ENCODE assay signal across 8 cellular contexts in the genomic region with DNA sequence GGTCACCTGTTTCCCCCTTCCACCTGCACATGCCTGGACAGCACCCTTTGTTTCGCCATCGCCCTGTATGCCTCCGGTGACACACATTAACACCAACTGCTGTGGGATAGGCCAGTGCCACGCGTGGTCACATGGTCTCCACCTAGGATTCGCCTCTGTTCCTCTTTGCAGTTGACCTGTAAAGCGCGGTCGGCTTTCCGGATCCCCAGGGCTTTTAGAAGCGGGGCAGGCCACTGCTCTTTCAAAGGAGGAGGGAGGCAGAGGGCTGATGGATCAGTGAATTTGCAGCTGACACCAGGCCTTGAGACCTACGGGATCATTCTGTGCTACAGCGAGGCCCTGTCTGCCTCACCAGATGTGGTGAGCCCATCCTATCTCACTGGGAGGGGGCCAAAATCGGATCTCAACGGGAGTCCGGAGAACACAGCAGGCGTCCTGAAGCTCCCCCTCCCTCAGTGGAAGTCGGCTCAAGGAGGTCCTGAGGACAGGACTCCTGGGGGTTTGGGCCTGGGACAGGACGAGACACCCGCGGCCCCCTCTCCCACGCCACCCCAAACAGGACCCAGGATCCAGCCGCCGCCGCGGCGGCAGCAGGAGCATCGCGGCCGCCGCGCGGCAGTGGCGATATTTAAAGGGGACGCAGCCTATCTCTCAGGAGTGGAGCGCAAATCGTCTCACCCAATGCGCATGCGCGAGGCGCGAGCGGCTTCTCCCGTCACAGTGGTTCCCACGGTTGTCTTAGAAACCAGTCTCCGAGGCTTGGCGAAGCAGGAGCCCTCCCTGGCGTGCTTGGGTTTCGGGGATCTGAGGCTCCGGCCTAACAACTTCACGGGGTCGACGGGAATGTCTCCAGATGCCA.
A peak's percentile ranks its signal among the peaks of the same experiment; 100 is the strongest.
DNase-seq lines count a peak whose midpoint lies in the region; ATAC-seq, FAIRE-seq and TF ChIP-seq lines count a peak whose summit lies in the region.
"Not testable (repeated sequence)": the region's sequence is repeated elsewhere in the genome, so short reads cannot be mapped to it uniquely, and the experiment has no call there.

No MANE protein-coding gene starts in this region.

- not testable (repeated sequence) for FAIRE-seq in kidney (lab: Jason Lieb, UNC)

- not testable (repeated sequence) for H3K9me3 ChIP-seq in DND-41 (ENCODE audit: insufficient read depth, low read length, severe bottlenecking); Loucy (ENCODE audit: insufficient read depth, low read depth, low read length); duodenal mucosa (ENCODE audit: control insufficient read depth in 1 of 2, low read length in 2 of 2); kidney (ENCODE audit: control insufficient read depth in 1 of 2, low read length in 2 of 2)

- not testable (repeated sequence) for H3K9me3 Mint-ChIP-seq in T-helper 1 cell treated with Interleukin-12 subunit alpha and Interleukin-12 subunit beta and Interleukin-4 antibody, amounts not matched to agents 30 μg/mL and 1 μg/mL, for 36 hours; activated T-helper 17 cell treated with anti-CD3 and anti-CD28 coated beads, Interleukin-2, amount 50 U/mL, for 72 hours
- peaks cover 13 to 36% of the 10 kb centered on the region in 2 donors for H3K9me3 Mint-ChIP-seq in stimulated activated naive CD8-positive, alpha-beta T cell treated with anti-CD3 and anti-CD28 coated beads, Interleukin-15, amount 100 ng/mL, for 72 hours

- H3F3A ChIP-seq in Loucy (ENCODE audit: low read depth), result not testable (repeated sequence)

- H3K27ac ChIP-seq in DND-41 (ENCODE audit: low read length) (peak overlapping the region; percentile 92), kidney (ENCODE audit: low read depth in 2 of 2, low read length in 2 of 2) (peak overlapping the region in 1 of 2 donors; percentile 48)
- not testable (repeated sequence) for H3K27ac ChIP-seq in duodenal mucosa (ENCODE audit: low read depth, low read length)

- ATAC-seq in DND-41 (ENCODE audit: insufficient read depth, low read depth), result peak; percentile 86
- peak; percentile 56 for ATAC-seq in activated T-helper 17 cell treated with anti-CD3 and anti-CD28 coated beads, Interleukin-2, amount 50 U/mL, for 72 hours (replicated peaks)
- peak; percentile 78 for ATAC-seq in stimulated activated naive CD8-positive, alpha-beta T cell treated with anti-CD3 and anti-CD28 coated beads, Interleukin-15, amount 100 ng/mL, for 72 hours

- DNase-seq in DND-41 (peak; percentile 94), kidney (peak; percentile 92)
- not testable (repeated sequence) for DNase-seq in skeletal muscle cell (ENCODE audit: low read depth)
- DNase-seq in stimulated activated naive CD8-positive, alpha-beta T cell treated with anti-CD3 and anti-CD28 coated beads, Interleukin-15, amount 100 ng/mL, for 72 hours, result peak; percentile 42 to 88

- H3K9me2 ChIP-seq in Loucy (replicated peaks; ENCODE audit: low read depth, low read length), result not testable (repeated sequence)

- not testable (repeated sequence) for H3K27me3 ChIP-seq in DND-41 (ENCODE audit: insufficient read depth, low read length, poor library complexity); Loucy (ENCODE audit: insufficient read depth, low read length, poor library complexity, severe bottlenecking); duodenal mucosa (ENCODE audit: control insufficient read depth in 1 of 2, insufficient read depth in 2 of 2, low read length in 2 of 2)

- H3K4me2 ChIP-seq in DND-41 (ENCODE audit: insufficient read depth, low read length), result peak overlapping the region; percentile 93
- H3K4me2 ChIP-seq in Loucy (ENCODE audit: low read depth, low read length, poor library complexity, severe bottlenecking), result peak overlapping the region; percentile 27

- H2AFZ ChIP-seq in DND-41 (ENCODE audit: low read depth, low read length), result peak overlapping the region; percentile 91
- H2AFZ ChIP-seq in Loucy (ENCODE audit: low read length), result not testable (repeated sequence)

- peaks cover 11% of the 10 kb centered on the region for H3K36me3 ChIP-seq in DND-41 (ENCODE audit: insufficient read depth, low read length)
- not testable (repeated sequence) for H3K36me3 ChIP-seq in Loucy (ENCODE audit: insufficient read depth, low read length); duodenal mucosa (ENCODE audit: control insufficient read depth in 1 of 2, insufficient read depth in 2 of 2, low read length in 2 of 2); kidney (ENCODE audit: control insufficient read depth in 1 of 2, insufficient read depth in 2 of 2, low read length in 2 of 2)

- H3K9ac ChIP-seq in DND-41 (ENCODE audit: low read depth, low read length) (peak overlapping the region; percentile 89), Loucy (ENCODE audit: low read depth, low read length, poor library complexity, severe bottlenecking) (peak overlapping the region; percentile 36), duodenal mucosa (ENCODE audit: low read depth in 1 of 2, low read length in 2 of 2) (peak overlapping the region; percentile 28 to 63), kidney (ENCODE audit: low read length in 2 of 2) (peak overlapping the region; percentile 46 to 48)

- not testable (repeated sequence) for H3K36me3 Mint-ChIP-seq in T-helper 1 cell treated with Interleukin-12 subunit alpha and Interleukin-12 subunit beta and Interleukin-4 antibody, amounts not matched to agents 30 μg/mL and 1 μg/mL, for 36 hours (ENCODE audit: low read depth); activated T-helper 17 cell treated with anti-CD3 and anti-CD28 coated beads, Interleukin-2, amount 50 U/mL, for 72 hours (ENCODE audit: low read depth)

- intact Hi-C loops in kidney (cut with DNase I), result not testable (repeated sequence)

- H3K4me1 ChIP-seq in DND-41 (ENCODE audit: insufficient read depth, low read length), result peaks cover 50% of the 10 kb centered on the region
- H3K4me1 ChIP-seq in Loucy (ENCODE audit: insufficient read depth, low read length, poor library complexity, severe bottlenecking); duodenal mucosa (ENCODE audit: control insufficient read depth in 1 of 2, insufficient read depth in 2 of 2, low read length in 2 of 2); kidney (ENCODE audit: control insufficient read depth in 1 of 2, insufficient read depth in 1 of 2, low read depth in 1 of 2, low read length in 2 of 2): not testable (repeated sequence)

- H3K4me3 Mint-ChIP-seq in T-helper 1 cell treated with Interleukin-12 subunit alpha and Interleukin-12 subunit beta and Interleukin-4 antibody, amounts not matched to agents 30 μg/mL and 1 μg/mL, for 36 hours, result peak overlapping the region; percentile 87
- peak overlapping the region; percentile 72 for H3K4me3 Mint-ChIP-seq in activated T-helper 17 cell treated with anti-CD3 and anti-CD28 coated beads, Interleukin-2, amount 50 U/mL, for 72 hours
- peak overlapping the region; percentile 80 to 83 for H3K4me3 Mint-ChIP-seq in stimulated activated naive CD8-positive, alpha-beta T cell treated with anti-CD3 and anti-CD28 coated beads, Interleukin-15, amount 100 ng/mL, for 72 hours

- peaks cover 47% of the 10 kb centered on the region for H3K79me2 ChIP-seq in DND-41 (ENCODE audit: insufficient read depth, low read length)
- H3K79me2 ChIP-seq in Loucy (ENCODE audit: insufficient read depth, low read length), result not testable (repeated sequence)

- H3K4me3 ChIP-seq in DND-41 (ENCODE audit: low read depth in 1 of 2, low read length in 2 of 2) (peak overlapping the region; percentile 56 to 93), Loucy (ENCODE audit: low read length, poor library complexity, severe bottlenecking) (peak overlapping the region; percentile 27), duodenal mucosa (ENCODE audit: low read depth in 1 of 2, low read length in 2 of 2) (peak overlapping the region; percentile 36 to 68), kidney (ENCODE audit: low read length in 2 of 2) (peak overlapping the region; percentile 61 to 69), skeletal muscle cell (ENCODE audit: low read depth, low read length) (peak overlapping the region; percentile 37)

- peaks cover 25% of the 10 kb centered on the region for H3K4me1 Mint-ChIP-seq in T-helper 1 cell treated with Interleukin-12 subunit alpha and Interleukin-12 subunit beta and Interleukin-4 antibody, amounts not matched to agents 30 μg/mL and 1 μg/mL, for 36 hours (ENCODE audit: low read depth)
- not testable (repeated sequence) for H3K4me1 Mint-ChIP-seq in activated T-helper 17 cell treated with anti-CD3 and anti-CD28 coated beads, Interleukin-2, amount 50 U/mL, for 72 hours
- H3K4me1 Mint-ChIP-seq in stimulated activated naive CD8-positive, alpha-beta T cell treated with anti-CD3 and anti-CD28 coated beads, Interleukin-15, amount 100 ng/mL, for 72 hours, result peaks cover 28% of the 10 kb centered on the region

- not testable (repeated sequence) for H4K20me1 ChIP-seq in DND-41 (ENCODE audit: insufficient read depth, low read length); Loucy (ENCODE audit: insufficient read depth, low read length, poor library complexity, severe bottlenecking)

- not testable (repeated sequence) for TF ChIP-seq CTCF in DND-41 (IDR thresholded peaks at IDR 0.05; ENCODE audit: borderline replicate concordance, extremely low read depth, low read length, poor library complexity, severe bottlenecking); Loucy (conservative IDR thresholded peaks at IDR 0.05; ENCODE audit: low read length); kidney (IDR thresholded peaks at IDR 0.05; ENCODE audit: borderline replicate concordance, extremely low read depth, insufficient read depth)

- not testable (repeated sequence) for H3K27me3 Mint-ChIP-seq in T-helper 1 cell treated with Interleukin-12 subunit alpha and Interleukin-12 subunit beta and Interleukin-4 antibody, amounts not matched to agents 30 μg/mL and 1 μg/mL, for 36 hours (ENCODE audit: low read depth); activated T-helper 17 cell treated with anti-CD3 and anti-CD28 coated beads, Interleukin-2, amount 50 U/mL, for 72 hours; stimulated activated naive CD8-positive, alpha-beta T cell treated with anti-CD3 and anti-CD28 coated beads, Interleukin-15, amount 100 ng/mL, for 72 hours

- peak overlapping the region; percentile 87 for H3K27ac Mint-ChIP-seq in T-helper 1 cell treated with Interleukin-12 subunit alpha and Interleukin-12 subunit beta and Interleukin-4 antibody, amounts not matched to agents 30 μg/mL and 1 μg/mL, for 36 hours
- peak overlapping the region; percentile 71 for H3K27ac Mint-ChIP-seq in activated T-helper 17 cell treated with anti-CD3 and anti-CD28 coated beads, Interleukin-2, amount 50 U/mL, for 72 hours
- peak overlapping the region; percentile 85 to 88 for H3K27ac Mint-ChIP-seq in stimulated activated naive CD8-positive, alpha-beta T cell treated with anti-CD3 and anti-CD28 coated beads, Interleukin-15, amount 100 ng/mL, for 72 hours

Comparison
In these comparisons a context has a peak if more than half of its experiments do, and no peak if none do; other contexts are left out.
1. H3K9ac ChIP-seq: peak in every context shown above with its lines; median percentile 89 in DND-41; 47 in kidney; 46 in duodenal mucosa; 36 in Loucy.